18 cellular contexts compared by ENCODE assay signal in the genomic region with DNA sequence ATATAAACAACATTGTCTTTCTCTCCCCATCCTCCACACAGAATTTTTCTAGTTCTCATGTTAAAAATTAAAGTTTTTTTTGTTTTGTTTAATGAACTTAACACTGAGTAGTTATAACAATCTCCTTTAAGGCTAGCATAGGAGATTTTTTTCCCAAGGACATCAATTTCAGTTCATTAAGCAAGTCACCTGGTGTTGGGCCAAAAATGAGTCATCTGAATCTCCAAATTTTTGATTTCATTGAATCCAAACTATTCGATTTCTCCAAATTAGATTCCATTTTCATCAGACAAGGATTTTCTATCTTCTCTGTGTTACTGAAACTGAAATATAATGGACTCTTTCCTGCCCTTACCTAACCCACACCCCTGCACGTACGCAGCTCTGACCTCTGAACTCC.
"Had no signal": no experiment of that assay in that cellular context is flagged by ENCODE, and none has a peak within 500 bp of the region (broad histone marks: within the 10 kb centered on the region; RNA-seq: fewer than 3 reads in every experiment).

No MANE protein-coding gene starts in this region.

- ATAC-seq: heart left ventricle; left colon; pancreas; sciatic nerve; stimulated activated naive B cell treated with anti-CD40 and anti-IgM and Interleukin-4, amounts not matched to agents 10 μg/mL and 1 μg/mL and 100 μg/mL, for 72 hours; stimulated activated naive CD8-positive, alpha-beta T cell treated with anti-CD3 and anti-CD28 coated beads, Interleukin-15, amount 100 ng/mL, for 72 hours had no signal

- H3K4me3 ChIP-seq: colonic mucosa, esophagus squamous epithelium, heart left ventricle, pancreas, spleen, thyroid gland had no signal

- DNase-seq: colonic mucosa; dermis blood vessel endothelial cell; esophagus squamous epithelium; heart left ventricle; hippocampal formation; left colon; mesendoderm; naive B cell; occipital lobe; pancreas; spleen; stimulated activated CD4-positive, alpha-beta T cell treated with anti-CD3 and anti-CD28 coated beads, Interleukin-15, amount 100 ng/mL, for 24 hours; stimulated activated CD4-positive, alpha-beta T cell treated with anti-CD3 and anti-CD28 coated beads, Interleukin-1b, Interleukin-23, amount 100 ng/mL, for 48 hours; stimulated activated CD4-positive, alpha-beta T cell treated with anti-CD3 and anti-CD28 coated beads, Interleukin-4, amount 100 ng/mL, for 4 hours; stimulated activated naive B cell treated with anti-CD40 and anti-IgM and Interleukin-4, amounts not matched to agents 10 μg/mL and 1 μg/mL and 100 μg/mL, for 72 hours; stimulated activated naive CD8-positive, alpha-beta T cell treated with anti-CD3 and anti-CD28 coated beads, Interleukin-15, amount 100 ng/mL, for 72 hours; thyroid gland had no signal
